Comparison of ENCODE assay signal across 8 cellular contexts in the genomic region with DNA sequence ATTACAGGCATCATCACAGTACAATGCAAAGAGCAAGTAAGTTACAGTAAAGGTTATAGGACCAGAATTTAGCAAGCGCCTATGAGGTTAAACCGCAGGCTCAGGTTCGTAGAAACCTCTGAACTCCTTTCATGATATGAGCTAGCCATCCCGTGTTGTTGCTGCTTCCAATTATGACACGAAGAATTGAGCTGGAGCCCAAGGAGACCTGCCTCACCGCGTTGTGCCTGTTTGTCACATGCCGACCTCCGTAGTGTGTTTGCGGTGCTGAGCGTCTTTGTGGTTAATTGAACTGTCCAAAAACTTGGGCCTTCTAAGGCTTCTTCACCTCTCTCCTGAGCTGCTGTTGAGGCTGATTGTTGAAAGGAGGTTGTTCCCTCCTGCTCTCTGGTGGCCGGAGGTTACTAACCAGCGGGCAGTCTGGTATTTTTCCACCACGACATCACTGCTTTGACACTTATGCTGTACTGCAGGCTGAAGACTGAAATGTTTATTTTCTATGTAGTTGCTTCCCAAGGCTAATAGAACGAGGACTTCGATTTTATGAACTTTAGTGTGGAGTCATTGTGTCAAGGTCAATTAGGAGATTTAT.
DNase-seq lines count a peak whose midpoint lies in the region; ATAC-seq and TF ChIP-seq lines count a peak whose summit lies in the region.

No MANE protein-coding gene starts in this region.

- DNase-seq in EL, result peak; percentile 46
- peak; percentile 70 for DNase-seq in fibroblast of peridontal ligament (ENCODE audit: extremely low read depth)
- DNase-seq in prostate gland (ENCODE audit: low spot score), result peak; percentile 36
- DNase-seq in left colon, result no peak
- DNase-seq in activated CD4-positive, alpha-beta memory T cell treated with anti-CD3 and anti-CD28 coated beads, Interleukin-2, amount 10 ng/mL, durations not matched to agents 7 days and 5 days, result no peak

- H3K4me2 ChIP-seq in OCI-LY1 (ENCODE audit: low read length), result peak overlapping the region; percentile 36; the same call in 1 of the 2 replicates

- H3K27me3 ChIP-seq in OCI-LY1 (ENCODE audit: insufficient read depth, low read length) (no peaks in the 10 kb centered on the region), prostate gland (replicated peaks; ENCODE audit: insufficient read depth) (no peaks in the 10 kb centered on the region)

- CTCF ChIA-PET in activated CD4-positive, alpha-beta memory T cell treated with anti-CD3 and anti-CD28 coated beads, Interleukin-2, amount 10 ng/mL, durations not matched to agents 7 days and 5 days (lab: Charles Lee), result interaction anchor here (0.8 to 1.5 kb wide), 2 partner anchors 117 to 153 kb away, joined by 3 read pairs; no protein-coding TSS in a partner anchor

- no peaks in the 10 kb centered on the region for H3K27me3 Mint-ChIP-seq in activated CD4-positive, alpha-beta memory T cell treated with anti-CD3 and anti-CD28 coated beads, Interleukin-2, amount 10 ng/mL, durations not matched to agents 7 days and 5 days

- H3K4me1 Mint-ChIP-seq in activated CD4-positive, alpha-beta memory T cell treated with anti-CD3 and anti-CD28 coated beads, Interleukin-2, amount 10 ng/mL, durations not matched to agents 7 days and 5 days, result no peaks in the 10 kb centered on the region

- H3K27ac Mint-ChIP-seq in activated CD4-positive, alpha-beta memory T cell treated with anti-CD3 and anti-CD28 coated beads, Interleukin-2, amount 10 ng/mL, durations not matched to agents 7 days and 5 days, result no peak overlapping the region

- intact Hi-C loops in prostate gland (cut with DNase I), result loop anchor here (5.0 kb wide), 3 partner anchors 39 to 116 kb away; no protein-coding TSS in a partner anchor
- intact Hi-C loops in left colon (cut with DNase I, micrococcal nuclease), result no loop called here

- POLR2A ChIA-PET in activated CD4-positive, alpha-beta memory T cell treated with anti-CD3 and anti-CD28 coated beads, Interleukin-2, amount 10 ng/mL, durations not matched to agents 7 days and 5 days (lab: Charles Lee), result no interaction called here

- 52% methylated on average over 16 of the region's 16 CpGs for WGBS in prostate gland

- no peak overlapping the region for H3K4me3 Mint-ChIP-seq in activated CD4-positive, alpha-beta memory T cell treated with anti-CD3 and anti-CD28 coated beads, Interleukin-2, amount 10 ng/mL, durations not matched to agents 7 days and 5 days

- no peaks in the 10 kb centered on the region for H3K9me2 ChIP-seq in OCI-LY1 (ENCODE audit: low read depth, low read length)

- H3K9me3 ChIP-seq in OCI-LY1 (ENCODE audit: low read length), result no peaks in the 10 kb centered on the region
- H3K9me3 ChIP-seq in prostate gland, result no peaks in the 10 kb centered on the region

- H3K9me3 Mint-ChIP-seq in activated CD4-positive, alpha-beta memory T cell treated with anti-CD3 and anti-CD28 coated beads, Interleukin-2, amount 10 ng/mL, durations not matched to agents 7 days and 5 days, result no peaks in the 10 kb centered on the region

- H3K4me3 ChIP-seq in OCI-LY1 (ENCODE audit: low read depth, low read length, poor library complexity, severe bottlenecking), result no peak overlapping the region
- H3K4me3 ChIP-seq in prostate gland, result no peak overlapping the region

- TF ChIP-seq CTCF in OCI-LY1 (IDR thresholded peaks at IDR 0.05; ENCODE audit: low read length) (peak; percentile 58), prostate gland (IDR thresholded peaks at IDR 0.05) (peak in 2 of 4 experiments; percentile 49 to 52)

- H4K20me1 ChIP-seq in OCI-LY1 (ENCODE audit: insufficient read depth, low read length), result no peaks in the 10 kb centered on the region

- H3F3A ChIP-seq in OCI-LY1 (ENCODE audit: insufficient read depth, low read length), result peaks cover 5% of the 10 kb centered on the region

- H3K4me1 ChIP-seq in OCI-LY1 (ENCODE audit: insufficient read depth, low read length, severe bottlenecking), result peaks cover 96% of the 10 kb centered on the region
- peaks cover 6% of the 10 kb centered on the region for H3K4me1 ChIP-seq in prostate gland (replicated peaks)

- peak overlapping the region; percentile 97 for H3K27ac ChIP-seq in OCI-LY1 (ENCODE audit: low read depth, low read length, poor library complexity, severe bottlenecking)
- peak overlapping the region in 1 of 2 donors; percentile 44 for H3K27ac ChIP-seq in prostate gland

- ATAC-seq in left colon (no peak), GM21360 (IDR thresholded peaks at IDR 0.05; ENCODE audit: unreplicated experiment) (no peak)
- ATAC-seq in activated CD4-positive, CD25-positive, alpha-beta regulatory T cell treated with anti-CD3 and anti-CD28 coated beads, Interleukin-2, amount 50 U/mL, for 24 hours, result no peak

- peaks cover 86% of the 10 kb centered on the region for H3K36me3 ChIP-seq in OCI-LY1 (ENCODE audit: insufficient read depth, low read length)
- H3K36me3 ChIP-seq in prostate gland, result peaks cover 8 to 21% of the 10 kb centered on the region in 2 donors

- no peak for TF ChIP-seq POLR2A in prostate gland (IDR thresholded peaks at IDR 0.05)

- peaks cover 76% of the 10 kb centered on the region for H3K36me3 Mint-ChIP-seq in activated CD4-positive, alpha-beta memory T cell treated with anti-CD3 and anti-CD28 coated beads, Interleukin-2, amount 10 ng/mL, durations not matched to agents 7 days and 5 days (ENCODE audit: low read depth)

- H3K79me2 ChIP-seq in OCI-LY1 (ENCODE audit: insufficient read depth, low read length), result no peaks in the 10 kb centered on the region

- no peak overlapping the region for H2AFZ ChIP-seq in OCI-LY1 (ENCODE audit: low read length)

- peak overlapping the region; percentile 18; the same call in 1 of the 2 replicates for H3K9ac ChIP-seq in OCI-LY1 (ENCODE audit: low read length)

Comparison
In these comparisons a context has a peak if more than half of its experiments do, and no peak if none do; other contexts are left out.
1. DNase-seq: peak in EL (single experiment), fibroblast of peridontal ligament (single experiment) and prostate gland (single experiment); none in left colon (0 of 2) and activated CD4-positive, alpha-beta memory T cell treated with anti-CD3 and anti-CD28 coated beads, Interleukin-2, amount 10 ng/mL, durations not matched to agents 7 days and 5 days (single experiment).